In the genomic region with DNA sequence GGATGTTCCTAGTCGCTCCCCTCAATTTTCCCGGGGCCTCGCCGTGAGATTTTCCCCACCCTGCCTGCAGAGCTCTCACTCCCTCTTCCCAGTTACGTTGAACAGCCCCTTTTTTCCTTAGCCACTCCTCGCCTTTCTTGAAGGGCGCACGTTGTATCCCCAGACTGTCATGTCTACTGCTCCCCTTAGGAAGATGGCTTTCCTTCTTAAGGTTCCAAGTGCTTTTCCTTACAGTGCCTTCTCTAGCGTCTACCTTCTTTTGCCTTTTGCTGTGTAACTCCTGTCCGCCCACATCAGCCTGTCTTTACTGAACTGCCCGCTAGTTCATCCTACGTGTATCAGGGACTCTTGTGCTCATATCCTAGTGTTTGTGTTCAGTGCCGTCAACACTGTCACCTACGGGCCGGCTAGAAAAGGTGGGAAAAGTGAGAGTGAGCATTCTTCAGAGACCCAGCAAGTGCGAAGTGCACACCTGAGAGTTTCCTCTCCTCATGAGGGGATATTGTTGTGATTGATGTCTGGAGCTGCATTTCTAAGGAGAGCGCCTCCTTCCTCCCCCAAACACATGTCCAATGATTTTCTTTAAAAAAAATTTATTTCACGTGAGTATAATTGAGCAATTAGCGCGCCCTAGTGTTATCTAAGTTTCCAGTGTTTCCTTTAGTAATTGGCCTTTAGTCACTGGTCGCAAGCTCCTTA, we compare ENCODE assay signal across 7 cellular contexts. TPM values are rescaled to one million over a fixed set of nuclear protein-coding genes. Genes with fewer than 3 reads are reported as not detected.
A peak's percentile ranks its signal among the peaks of the same experiment; 100 is the strongest.
DNase-seq lines count a peak whose midpoint lies in the region; ATAC-seq and TF ChIP-seq lines count a peak whose summit lies in the region.

No MANE protein-coding gene starts in this region.

- DNase-seq in KBM-7 (peak; percentile 68), T47D (ENCODE audit: low read depth in 1 of 2, low spot score in 1 of 2) (peak; percentile 46 to 76), immature natural killer cell (peak; percentile 10 to 19 (median 15))
- peak; percentile 7 to 22 for DNase-seq in stimulated activated CD4-positive, alpha-beta T cell treated with anti-CD3 and anti-CD28 coated beads, Interleukin-15, amount 100 ng/mL, for 48 hours (ENCODE audit: low read depth in 2 of 2)

- H3K27me3 Mint-ChIP-seq in immature natural killer cell (ENCODE audit: low read depth in 3 of 3), result peaks cover 0 to 11% (median 5%) of the 10 kb centered on the region in 3 donors

- H3K4me1 Mint-ChIP-seq in immature natural killer cell, result peaks cover 23 to 34% of the 10 kb centered on the region in 2 donors

- in situ Hi-C loops in KBM-7 (cut with MboI; ENCODE audit: low pct_unique_long_range_greater_than_20kb, low sequenced_read_pairs), result no loop called here
- in situ Hi-C loops in T47D (cut with HindIII; ENCODE audit: low pct_unique_long_range_greater_than_20kb, low sequenced_read_pairs), result no loop called here

- no peaks in the 10 kb centered on the region for H3K36me3 Mint-ChIP-seq in immature natural killer cell

- ATAC-seq in SK-N-SH treated with all-trans-retinoic acid at 6 μM for 48 hours, result peak; percentile 67
- no peak for ATAC-seq in HG03097 (IDR thresholded peaks at IDR 0.05; ENCODE audit: low FRiP score, unreplicated experiment)

- peak overlapping the region; percentile 86 to 96 (median 94) for H3K27ac Mint-ChIP-seq in immature natural killer cell

- peak overlapping the region; percentile 91 to 99 (median 94) for H3K4me3 Mint-ChIP-seq in immature natural killer cell

- H3K9me3 Mint-ChIP-seq in immature natural killer cell, result no peaks in the 10 kb centered on the region

- peak overlapping the region; percentile 86 for H3K4me3 ChIP-seq in GM08714 (ENCODE audit: low read length)

TF ChIP-seq in SK-N-SH treated with all-trans-retinoic acid at 6 μM for 48 hours, 23 proteins besides CTCF, POLR2A, EP300 and RAD21:
- TF ChIP-seq ARNTL (CRISPR knock-in tag; IDR thresholded peaks at IDR 0.05; ENCODE audit: borderline replicate concordance, low read depth) (no peak), SNAI2 (CRISPR knock-in tag; IDR thresholded peaks at IDR 0.05) (no peak), GLIS3 (CRISPR knock-in tag; IDR thresholded peaks at IDR 0.05) (no peak), RARB (CRISPR knock-in tag; IDR thresholded peaks at IDR 0.05) (no peak), CSDC2 (CRISPR knock-in tag; IDR thresholded peaks at IDR 0.05) (no peak), ZFP30 (CRISPR knock-in tag; IDR thresholded peaks at IDR 0.05) (no peak), TOX (CRISPR knock-in tag; IDR thresholded peaks at IDR 0.05; ENCODE audit: borderline replicate concordance) (no peak), ZNF70 (CRISPR knock-in tag; IDR thresholded peaks at IDR 0.05) (no peak), ESRRG (CRISPR knock-in tag; IDR thresholded peaks at IDR 0.05) (no peak)
- TF ChIP-seq, protein P1, sequence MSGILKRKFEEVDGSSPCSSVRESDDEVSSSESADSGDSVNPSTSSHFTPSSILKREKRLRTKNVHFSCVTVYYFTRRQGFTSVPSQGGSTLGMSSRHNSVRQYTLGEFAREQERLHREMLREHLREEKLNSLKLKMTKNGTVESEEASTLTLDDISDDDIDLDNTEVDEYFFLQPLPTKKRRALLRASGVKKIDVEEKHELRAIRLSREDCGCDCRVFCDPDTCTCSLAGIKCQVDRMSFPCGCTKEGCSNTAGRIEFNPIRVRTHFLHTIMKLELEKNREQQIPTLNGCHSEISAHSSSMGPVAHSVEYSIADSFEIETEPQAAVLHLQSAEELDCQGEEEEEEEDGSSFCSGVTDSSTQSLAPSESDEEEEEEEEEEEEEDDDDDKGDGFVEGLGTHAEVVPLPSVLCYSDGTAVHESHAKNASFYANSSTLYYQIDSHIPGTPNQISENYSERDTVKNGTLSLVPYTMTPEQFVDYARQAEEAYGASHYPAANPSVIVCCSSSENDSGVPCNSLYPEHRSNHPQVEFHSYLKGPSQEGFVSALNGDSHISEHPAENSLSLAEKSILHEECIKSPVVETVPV (CRISPR knock-in tag; IDR thresholded peaks at IDR 0.05), result no peak

RNA-seq across cellular contexts. Expression of a gene that starts 0.8 kb away (rescaled TPM):
- polyA plus RNA-seq in immature natural killer cell, result 10 to 100 TPM; 33.3 to 49.7 (median 34.2) TPM

RNA-seq across cellular contexts. Expression of a gene that starts 19.5 kb away (rescaled TPM):
- 10 to 100 TPM; 12.0 to 28.2 (median 16.0) TPM for polyA plus RNA-seq in immature natural killer cell

Comparison
In these comparisons a context has a peak if more than half of its experiments do, and no peak if none do; other contexts are left out.
1. DNase-seq: peak in every context shown above with its lines; median percentile 68 in KBM-7; 61 in T47D; 15 in immature natural killer cell; 14 in stimulated activated CD4-positive, alpha-beta T cell treated with anti-CD3 and anti-CD28 coated beads, Interleukin-15, amount 100 ng/mL, for 48 hours.